Comparison of ENCODE assay signal across 8 cellular contexts in genomic region chr19:40284251-40284500, GRCh38. TPM values are rescaled to one million over a fixed set of nuclear protein-coding genes. Genes with fewer than 3 reads are reported as not detected.
DNase-seq lines count a peak whose midpoint lies in the region; ATAC-seq and TF ChIP-seq lines count a peak whose summit lies in the region.

No MANE protein-coding gene starts in this region.

- H3K4me3 ChIP-seq in AG09309 (ENCODE audit: control insufficient read depth, low read depth, low read length), result peak overlapping the region; percentile 63
- peak overlapping the region; percentile 99 for H3K4me3 ChIP-seq in coronary artery

- peak overlapping the region; percentile 88 to 100 (median 99) for H3K27ac Mint-ChIP-seq in naive thymus-derived CD8-positive, alpha-beta T cell

- H3K9me3 Mint-ChIP-seq in naive thymus-derived CD8-positive, alpha-beta T cell, result no peaks in the 10 kb centered on the region

- no peak for ATAC-seq in naive thymus-derived CD8-positive, alpha-beta T cell
- ATAC-seq in HG03196 (IDR thresholded peaks at IDR 0.05; ENCODE audit: unreplicated experiment), result no peak

- H3K27ac ChIP-seq in KOPT-K1 (ENCODE audit: low read depth, low read length, poor library complexity, severe bottlenecking) (peak overlapping the region; percentile 96), coronary artery (peak overlapping the region; percentile 90 to 97)

- no peaks in the 10 kb centered on the region for H3K27me3 Mint-ChIP-seq in naive thymus-derived CD8-positive, alpha-beta T cell

- POLR2A ChIA-PET in naive thymus-derived CD8-positive, alpha-beta T cell (lab: Charles Lee), result interaction anchor here (0.5 to 3.9 kb wide), 7 partner anchors 9 to 353 kb away, joined by 3 to 22 read pairs (median 5); partner anchors contain the start of genes SERTAD1 and SERTAD3

- TF ChIP-seq CTCF in AG09309 (IDR thresholded peaks at IDR 0.05; ENCODE audit: control insufficient read depth, insufficient read depth, low read depth, low read length, missing control alignments) (no peak), coronary artery (IDR thresholded peaks at IDR 0.05) (no peak)

- peak overlapping the region; percentile 82 to 99 (median 94) for H3K4me3 Mint-ChIP-seq in naive thymus-derived CD8-positive, alpha-beta T cell

- H3K36me3 Mint-ChIP-seq in naive thymus-derived CD8-positive, alpha-beta T cell, result peaks cover 0 to 3% (median 0%) of the 10 kb centered on the region in 3 donors

- no peaks in the 10 kb centered on the region for H3K9me3 ChIP-seq in KOPT-K1 (ENCODE audit: insufficient read depth, low read length, poor library complexity, severe bottlenecking)

- peaks cover 27 to 69% (median 62%) of the 10 kb centered on the region in 4 donors for H3K4me1 Mint-ChIP-seq in naive thymus-derived CD8-positive, alpha-beta T cell

- DNase-seq in AG09309 (ENCODE audit: low read depth) (no peak), coronary artery (ENCODE audit: low spot score) (no peak), RKO (ENCODE audit: low spot score) (no peak), SHP77 treated with DMSO at 0.1 percent for 48 hours (lab: John Stamatoyannopoulos, UW) (no peak), NCI-H2227 treated with DMSO at 0.1 percent for 48 hours (lab: John Stamatoyannopoulos, UW) (no peak)
- no peak for DNase-seq in naive thymus-derived CD8-positive, alpha-beta T cell

- peaks cover 20% of the 10 kb centered on the region for H3K36me3 ChIP-seq in KOPT-K1 (ENCODE audit: insufficient read depth, low read length)

RNA-seq across cellular contexts. Expression of gene AKT2, which starts 1.0 kb away (rescaled TPM):
- total RNA-seq in naive thymus-derived CD8-positive, alpha-beta T cell, result 100 to 1,000 TPM; 202 to 210 TPM
- polyA plus RNA-seq in naive thymus-derived CD8-positive, alpha-beta T cell, result 10 to 100 TPM; 21.5 to 26.9 (median 22.9) TPM

RNA-seq across cellular contexts. Expression of gene CCNP, which starts 57.7 kb away (rescaled TPM):
- total RNA-seq in naive thymus-derived CD8-positive, alpha-beta T cell, result 1 to 10 TPM; 2.3 to 2.6 TPM
- under 1 TPM in 1 of 3 donors, not detected in 2; 0.14 TPM for polyA plus RNA-seq in naive thymus-derived CD8-positive, alpha-beta T cell
